Comparison of ENCODE assay signal across 22 cellular contexts in the genomic region with DNA sequence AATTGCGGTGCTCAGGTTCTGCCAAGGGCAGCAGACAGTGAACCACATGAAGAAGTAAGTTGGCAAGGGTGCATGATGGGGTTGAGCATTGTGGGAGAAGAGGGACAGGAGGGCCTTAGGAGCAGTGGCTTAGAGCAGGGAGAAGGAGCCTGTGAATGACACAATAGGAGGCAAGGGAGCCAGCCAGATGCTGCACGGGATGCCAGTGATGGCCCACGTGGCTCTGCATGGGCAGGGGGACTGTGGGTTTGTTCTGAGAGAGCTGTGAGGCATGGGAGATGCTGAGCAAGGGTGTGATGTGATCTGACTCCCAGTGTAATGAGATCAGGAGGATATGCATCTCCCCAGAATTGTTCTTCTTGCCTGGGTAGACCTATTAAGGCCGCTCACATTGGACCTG.
DNase-seq lines count a peak whose midpoint lies in the region; ATAC-seq, FAIRE-seq and TF ChIP-seq lines count a peak whose summit lies in the region.
"Had no signal": no experiment of that assay in that cellular context is flagged by ENCODE, and none has a peak within 500 bp of the region (broad histone marks: within the 10 kb centered on the region; RNA-seq: fewer than 3 reads in every experiment).

No MANE protein-coding gene starts in this region.

- no peak for FAIRE-seq in GM12891 (lab: Jason Lieb, UNC)
- FAIRE-seq: G401.6, HTR-8/SVneo had no signal

- no peak for ATAC-seq in activated CD4-positive, CD25-positive, alpha-beta regulatory T cell treated with anti-CD3 and anti-CD28 coated beads, Interleukin-2, amount 50 U/mL, for 24 hours
- ATAC-seq in HG02798 (IDR thresholded peaks at IDR 0.05; ENCODE audit: poor library complexity, unreplicated experiment), result no peak
- ATAC-seq: Panc1 had no signal

- DNase-seq in NCI-H146 (lab: John Stamatoyannopoulos, UW) (peak; percentile 26), NCI-H146 treated with DMSO at 0.1 percent for 48 hours (lab: John Stamatoyannopoulos, UW; ENCODE audit: unreplicated experiment) (no peak), hypothalamus (lab: John Stamatoyannopoulos, UW) (peak in 32 of 51 donors; percentile 10 to 69 (median 33)), putamen (ENCODE audit: low spot score) (peak; percentile 58), GM12891 (ENCODE audit: insufficient read length, low spot score) (no peak)
- DNase-seq: AML-193, DND-41, HCEC 1CT, Kasumi-1, MG63, NCI-H1048, NCI-H1436, NCI-H2227 treated with DMSO at 0.1 percent for 48 hours, NCI-H510A treated with DMSO at 0.1 percent for 48 hours had no signal

- TF ChIP-seq POLR2A in GM12891 (IDR thresholded peaks at IDR 0.05; ENCODE audit: low read depth, low read length), result no peak

- peak overlapping the region; percentile 41 for H3K27ac ChIP-seq in angular gyrus (ENCODE audit: low read depth, low read length)
- H3K27ac ChIP-seq: 22Rv1, SJSA1 had no signal

TF ChIP-seq in GM12891, 5 proteins besides CTCF, POLR2A, EP300 and RAD21:
- TF ChIP-seq POU2F2 (IDR thresholded peaks at IDR 0.05; ENCODE audit: low read depth, low read length) (no peak), SPI1 (IDR thresholded peaks at IDR 0.05; ENCODE audit: low read depth, low read length) (no peak), TAF1 (IDR thresholded peaks at IDR 0.05; ENCODE audit: low read depth, low read length) (no peak), PAX5 (IDR thresholded peaks at IDR 0.05; ENCODE audit: insufficient read depth, low read length, severe bottlenecking) (no peak), POLR2AphosphoS5 (IDR thresholded peaks at IDR 0.05; ENCODE audit: low read depth, low read length) (no peak)
TF ChIP-seq in GM12891: peak in this region for 0.

Comparison
In these comparisons a context has a peak if more than half of its experiments do, and no peak if none do; other contexts are left out.
1. DNase-seq: peak in NCI-H146 (single experiment), hypothalamus (32 of 51) and putamen (single experiment); none in NCI-H146 treated with DMSO at 0.1 percent for 48 hours (single experiment) and GM12891 (single experiment).